21 cellular contexts compared by ENCODE assay signal in genomic region chr3:107184375-107184774, GRCh38.
"Had no signal": no experiment of that assay in that cellular context is flagged by ENCODE, and none has a peak within 500 bp of the region (broad histone marks: within the 10 kb centered on the region; RNA-seq: fewer than 3 reads in every experiment).

No MANE protein-coding gene starts in this region.

- H3K4me3 ChIP-seq: adrenal gland, tibial artery, vagina had no signal

- H3K9me3 ChIP-seq: adrenal gland, tibial artery, vagina had no signal

- H3K4me3 Mint-ChIP-seq: activated CD4-positive, alpha-beta T cell treated with anti-CD3 and anti-CD28 coated beads, Interleukin-2, amount 10 ng/mL, durations not matched to agents 7 days and 5 days; activated naive CD4-positive, alpha-beta T cell treated with anti-CD3 and anti-CD28 coated beads, Interleukin-2, amount 10 ng/mL, durations not matched to agents 7 days and 5 days; dendritic cell treated with granulocyte-macrophage colony-stimulating factor and Interleukin-4, amounts not matched to agents 40 ng/mL and 50 ng/mL, for 4 days; effector memory CD8-positive, alpha-beta T cell; memory B cell; neural crest cell; T-helper 1 cell treated with Interleukin-12 subunit alpha and Interleukin-12 subunit beta and Interleukin-4 antibody, amounts not matched to agents 30 μg/mL and 1 μg/mL, for 36 hours had no signal

- H3K36me3 ChIP-seq: adrenal gland, tibial artery, vagina had no signal

- H3K4me1 Mint-ChIP-seq: activated CD4-positive, alpha-beta T cell treated with anti-CD3 and anti-CD28 coated beads, Interleukin-2, amount 10 ng/mL, durations not matched to agents 7 days and 5 days; activated naive CD4-positive, alpha-beta T cell treated with anti-CD3 and anti-CD28 coated beads, Interleukin-2, amount 10 ng/mL, durations not matched to agents 7 days and 5 days; memory B cell; neural crest cell had no signal

- H3K36me3 Mint-ChIP-seq: activated naive CD4-positive, alpha-beta T cell treated with anti-CD3 and anti-CD28 coated beads, Interleukin-2, amount 10 ng/mL, durations not matched to agents 7 days and 5 days; memory B cell had no signal

- H3K27ac ChIP-seq: adrenal gland, epithelial cell of prostate, parathyroid adenoma, tibial artery, vagina had no signal

- H3K27me3 ChIP-seq: adrenal gland, tibial artery, vagina had no signal

- DNase-seq: activated CD4-positive, alpha-beta T cell treated with anti-CD3 and anti-CD28 coated beads, Interleukin-2, amount 10 ng/mL, durations not matched to agents 7 days and 5 days; activated CD4-positive, CD25-positive, alpha-beta regulatory T cell; activated CD8-positive, alpha-beta memory T cell treated with anti-CD3 and anti-CD28 coated beads for 24 hours; activated naive CD4-positive, alpha-beta T cell treated with anti-CD3 and anti-CD28 coated beads, Interleukin-2, amount 10 ng/mL, durations not matched to agents 7 days and 5 days; activated T-cell treated with anti-CD3 and anti-CD28 coated beads for 4 hours; adrenal gland; central memory CD4-positive, alpha-beta T cell; effector memory CD8-positive, alpha-beta T cell; glutamatergic neuron; retina; small intestine; tibial artery had no signal

- ATAC-seq: effector memory CD8-positive, alpha-beta T cell; left lobe of liver had no signal

- H3K4me1 ChIP-seq: adrenal gland, parathyroid adenoma, vagina had no signal

- H3K9me3 Mint-ChIP-seq: activated CD4-positive, alpha-beta T cell treated with anti-CD3 and anti-CD28 coated beads, Interleukin-2, amount 10 ng/mL, durations not matched to agents 7 days and 5 days; activated naive CD4-positive, alpha-beta T cell treated with anti-CD3 and anti-CD28 coated beads, Interleukin-2, amount 10 ng/mL, durations not matched to agents 7 days and 5 days; activated T-helper 2 cell treated with anti-CD3 and anti-CD28 coated beads, Interferon-gamma antibody, Interleukin-2, Interleukin-4, amounts not matched to agents 10 μg/mL and 5 μg/mL and 100 μg/mL, durations not matched to agents 14 hours and 24 hours and 36 hours; effector memory CD8-positive, alpha-beta T cell; memory B cell; T-helper 1 cell treated with Interleukin-12 subunit alpha and Interleukin-12 subunit beta and Interleukin-4 antibody, amounts not matched to agents 30 μg/mL and 1 μg/mL, for 36 hours had no signal

- H3K27me3 Mint-ChIP-seq: activated naive CD4-positive, alpha-beta T cell treated with anti-CD3 and anti-CD28 coated beads, Interleukin-2, amount 10 ng/mL, durations not matched to agents 7 days and 5 days; dendritic cell treated with granulocyte-macrophage colony-stimulating factor and Interleukin-4, amounts not matched to agents 40 ng/mL and 50 ng/mL, for 4 days had no signal

- H3K27ac Mint-ChIP-seq: activated CD4-positive, alpha-beta T cell treated with anti-CD3 and anti-CD28 coated beads, Interleukin-2, amount 10 ng/mL, durations not matched to agents 7 days and 5 days; activated naive CD4-positive, alpha-beta T cell treated with anti-CD3 and anti-CD28 coated beads, Interleukin-2, amount 10 ng/mL, durations not matched to agents 7 days and 5 days; activated T-helper 2 cell treated with anti-CD3 and anti-CD28 coated beads, Interferon-gamma antibody, Interleukin-2, Interleukin-4, amounts not matched to agents 10 μg/mL and 5 μg/mL and 100 μg/mL, durations not matched to agents 14 hours and 24 hours and 36 hours; dendritic cell treated with granulocyte-macrophage colony-stimulating factor and Interleukin-4, amounts not matched to agents 40 ng/mL and 50 ng/mL, for 4 days; effector memory CD8-positive, alpha-beta T cell; memory B cell; T-helper 1 cell treated with Interleukin-12 subunit alpha and Interleukin-12 subunit beta and Interleukin-4 antibody, amounts not matched to agents 30 μg/mL and 1 μg/mL, for 36 hours had no signal
